Comparison of ENCODE assay signal across 8 cellular contexts in the genomic region with DNA sequence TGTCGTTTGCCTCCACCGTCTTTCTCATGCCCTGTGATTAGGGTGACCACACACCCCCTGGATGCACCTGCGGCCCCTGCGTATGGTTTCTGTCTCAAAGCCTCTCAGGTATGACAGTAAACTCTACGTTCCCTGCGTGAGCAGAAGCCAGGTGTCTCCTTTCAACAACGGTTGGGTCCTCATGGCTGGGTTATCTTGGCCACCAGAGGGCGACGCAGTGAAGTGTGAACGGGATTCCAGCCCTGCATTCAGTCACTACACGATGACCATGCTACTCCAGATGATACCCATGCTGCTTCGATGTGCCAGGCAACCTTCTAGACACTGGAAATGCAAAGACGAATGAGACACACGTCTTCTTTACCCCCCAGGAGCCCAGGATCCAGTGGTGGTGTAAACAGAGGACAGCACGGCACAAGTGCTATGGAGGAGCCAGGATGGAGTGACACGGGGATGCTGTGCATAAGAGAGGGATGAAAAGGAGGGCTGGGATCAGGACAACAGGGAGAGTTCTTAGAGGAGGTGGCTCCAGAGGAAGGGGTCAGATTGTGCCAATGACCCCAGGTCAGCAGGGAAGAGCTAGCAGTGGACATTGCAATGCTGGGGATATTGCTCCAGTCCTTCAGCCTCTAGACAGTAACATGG.
DNase-seq lines count a peak whose midpoint lies in the region; ATAC-seq and TF ChIP-seq lines count a peak whose summit lies in the region.

No MANE protein-coding gene starts in this region.

- H3K9me2 ChIP-seq in Loucy (replicated peaks; ENCODE audit: low read depth, low read length), result no peaks in the 10 kb centered on the region

- no peaks in the 10 kb centered on the region for H3F3A ChIP-seq in Loucy (ENCODE audit: low read depth)

- DNase-seq in activated CD4-positive, CD25-positive, alpha-beta regulatory T cell treated with anti-CD3 and anti-CD28 coated beads, Interleukin-2, amount 50 U/mL, for 72 hours, result peak; percentile 39
- DNase-seq in activated CD4-positive, alpha-beta T cell treated with anti-CD3 and anti-CD28 coated beads, Interleukin-2, amount 50 U/mL, for 48 hours, result peak; percentile 46 to 63
- DNase-seq in glutamatergic neuron (peak; percentile 53), T-helper 9 cell (no peak)
- DNase-seq in stimulated activated CD4-positive, alpha-beta T cell treated with anti-CD3 and anti-CD28 coated beads, Interleukin-1b, Interleukin-23, amount 100 ng/mL, for 48 hours, result peak; percentile 26

- TF ChIP-seq CTCF in Loucy (conservative IDR thresholded peaks at IDR 0.05; ENCODE audit: low read length) (peak; percentile 95), glutamatergic neuron (IDR thresholded peaks at IDR 0.05; ENCODE audit: partially characterized antibody, unreplicated experiment) (peak; percentile 55)

- no peak overlapping the region for H3K9ac ChIP-seq in Loucy (ENCODE audit: low read depth, low read length, poor library complexity, severe bottlenecking)

- H4K20me1 ChIP-seq in Loucy (ENCODE audit: insufficient read depth, low read length, poor library complexity, severe bottlenecking), result no peaks in the 10 kb centered on the region

- no peaks in the 10 kb centered on the region for H3K9me3 Mint-ChIP-seq in glutamatergic neuron (ENCODE audit: unreplicated experiment)

- no peak overlapping the region for H3K4me3 Mint-ChIP-seq in glutamatergic neuron (ENCODE audit: unreplicated experiment)

- H3K4me3 ChIP-seq in Loucy (ENCODE audit: low read length, poor library complexity, severe bottlenecking), result no peak overlapping the region

- no peaks in the 10 kb centered on the region for H3K9me3 ChIP-seq in Loucy (ENCODE audit: insufficient read depth, low read depth, low read length)

- H3K36me3 ChIP-seq in Loucy (ENCODE audit: insufficient read depth, low read length), result no peaks in the 10 kb centered on the region

- H2AFZ ChIP-seq in Loucy (ENCODE audit: low read length), result no peak overlapping the region

- H3K27me3 Mint-ChIP-seq in glutamatergic neuron (ENCODE audit: unreplicated experiment), result peaks cover 3% of the 10 kb centered on the region

- ATAC-seq in activated CD4-positive, CD25-positive, alpha-beta regulatory T cell treated with anti-CD3 and anti-CD28 coated beads, Interleukin-2, amount 50 U/mL, for 24 hours, result no peak
- ATAC-seq in HG03280 (IDR thresholded peaks at IDR 0.05; ENCODE audit: unreplicated experiment), result no peak

- no peaks in the 10 kb centered on the region for H3K79me2 ChIP-seq in Loucy (ENCODE audit: insufficient read depth, low read length)

- H3K4me1 Mint-ChIP-seq in glutamatergic neuron (ENCODE audit: low read depth, unreplicated experiment), result peaks cover 1% of the 10 kb centered on the region

- no peaks in the 10 kb centered on the region for H3K27me3 ChIP-seq in Loucy (ENCODE audit: insufficient read depth, low read length, poor library complexity, severe bottlenecking)

- H3K27ac Mint-ChIP-seq in glutamatergic neuron (ENCODE audit: unreplicated experiment), result no peak overlapping the region

- H3K4me1 ChIP-seq in Loucy (ENCODE audit: insufficient read depth, low read length, poor library complexity, severe bottlenecking), result no peaks in the 10 kb centered on the region

- H3K4me2 ChIP-seq in Loucy (ENCODE audit: low read depth, low read length, poor library complexity, severe bottlenecking), result no peak overlapping the region

- peaks cover 7% of the 10 kb centered on the region for H3K36me3 Mint-ChIP-seq in glutamatergic neuron (ENCODE audit: unreplicated experiment)
